8 cellular contexts compared by ENCODE assay signal in genomic region chr19:2059422-2060201, GRCh38. TPM values are rescaled to one million over a fixed set of nuclear protein-coding genes. Genes with fewer than 3 reads are reported as not detected.
DNase-seq lines count a peak whose midpoint lies in the region; ATAC-seq and TF ChIP-seq lines count a peak whose summit lies in the region.

No MANE protein-coding gene starts in this region.

- 39 to 43% methylated on average over 22 to 24 of the region's 24 CpGs for WGBS in heart right ventricle, 2 donors

- no peaks in the 10 kb centered on the region for H3K9me3 ChIP-seq in heart right ventricle

- intact Hi-C loops in heart right ventricle (cut with DNase I), result loop anchor here in 2 of 10 donors (10.0 kb wide), 2 partner anchors 135 to 195 kb away; partner anchors contain the start of gene KLF16 (in 1 of the 2)

- H3K4me1 ChIP-seq in heart right ventricle, result peaks cover 35 to 87% (median 65%) of the 10 kb centered on the region in 9 donors
- peaks cover 31% of the 10 kb centered on the region for H3K4me1 ChIP-seq in rectal smooth muscle tissue (ENCODE audit: control insufficient read depth, insufficient read depth, low read length)

- H3K27ac ChIP-seq in heart right ventricle, result peak overlapping the region; percentile 97 to 100 (median 100)
- H3K27ac ChIP-seq in rectal smooth muscle tissue (ENCODE audit: low read depth, low read length), result peak overlapping the region; percentile 96

- no peaks in the 10 kb centered on the region for H3K27me3 ChIP-seq in heart right ventricle
- H3K27me3 ChIP-seq in rectal smooth muscle tissue (ENCODE audit: control insufficient read depth, insufficient read depth, low read length), result no peaks in the 10 kb centered on the region

- TF ChIP-seq CTCF in heart right ventricle (IDR thresholded peaks at IDR 0.05), result no peak

- no peak for ATAC-seq in activated naive CD4-positive, alpha-beta T cell treated with anti-CD3 and anti-CD28 coated beads, Interleukin-2, amount 50 U/mL, for 72 hours
- ATAC-seq in heart right ventricle, result peak in 5 of 8 donors; percentile 17 to 54 (median 31)

- peak overlapping the region; percentile 90 to 99 for H3K27ac Mint-ChIP-seq in activated naive CD4-positive, alpha-beta T cell treated with anti-CD3 and anti-CD28 coated beads, Interleukin-2, amount 50 U/mL, for 72 hours

- H3K4me3 ChIP-seq in heart right ventricle, result peak overlapping the region in 7 of 10 donors; percentile 9 to 92 (median 68)
- H3K4me3 ChIP-seq in rectal smooth muscle tissue (ENCODE audit: low read length), result peak overlapping the region; percentile 63

- no peaks in the 10 kb centered on the region for H3K9me3 Mint-ChIP-seq in activated naive CD4-positive, alpha-beta T cell treated with anti-CD3 and anti-CD28 coated beads, Interleukin-2, amount 50 U/mL, for 72 hours

- H3K36me3 ChIP-seq in heart right ventricle, result no peaks in the 10 kb centered on the region
- H3K36me3 ChIP-seq in rectal smooth muscle tissue (ENCODE audit: control insufficient read depth, insufficient read depth, low read length), result no peaks in the 10 kb centered on the region

- H3K36me3 Mint-ChIP-seq in activated naive CD4-positive, alpha-beta T cell treated with anti-CD3 and anti-CD28 coated beads, Interleukin-2, amount 50 U/mL, for 72 hours, result peaks cover 0 to 5% of the 10 kb centered on the region in 2 donors

- H3K9ac ChIP-seq in rectal smooth muscle tissue (ENCODE audit: low read length), result peak overlapping the region; percentile 47

- DNase-seq in COLO668 (lab: John Stamatoyannopoulos, UW; ENCODE audit: unreplicated experiment) (peak; percentile 87), M059J (ENCODE audit: low read depth) (peak; percentile 92), heart right ventricle (peak in 1 of 2 donors; percentile 67), NCI-H2107 (lab: John Stamatoyannopoulos, UW) (no peak), cerebellum (ENCODE audit: low spot score) (no peak)
- no peak for DNase-seq in activated naive CD4-positive, alpha-beta T cell treated with anti-CD3 and anti-CD28 coated beads, Interleukin-2, amount 50 U/mL, for 72 hours (ENCODE audit: low spot score in 2 of 2)
- no peak for DNase-seq in activated CD4-positive, alpha-beta T cell treated with anti-CD3 and anti-CD28 coated beads, Interleukin-2, amount 50 U/mL, for 4 hours

RNA-seq across cellular contexts. Expression of gene MKNK2, which starts 8.6 kb away (rescaled TPM):
- 60.0 and 80.9 TPM in 2 replicates for total RNA-seq in M059J (2014; rRNA removed; shearing (Covaris generic))
- total RNA-seq in activated naive CD4-positive, alpha-beta T cell treated with anti-CD3 and anti-CD28 coated beads, Interleukin-2, amount 50 U/mL, for 72 hours, result 100 to 1,000 TPM; 211 to 261 TPM
- total RNA-seq in heart right ventricle, result 100 to 1,000 TPM; 107 to 260 (median 144) TPM
- polyA plus RNA-seq in heart right ventricle, result 100 to 1,000 TPM; 144 to 189 TPM
- total RNA-seq in cerebellum, result 19.7 TPM

RNA-seq across cellular contexts. Expression of gene MOB3A, which starts 36.5 kb away (rescaled TPM):
- total RNA-seq in M059J (2014; rRNA removed; shearing (Covaris generic)), result 9.6 and 19.1 TPM in 2 replicates
- total RNA-seq in activated naive CD4-positive, alpha-beta T cell treated with anti-CD3 and anti-CD28 coated beads, Interleukin-2, amount 50 U/mL, for 72 hours, result 100 to 1,000 TPM in 1 of 2 donors, 10 to 100 TPM in 1; 91.8 to 183 TPM
- total RNA-seq in heart right ventricle (10 to 100 TPM; 10.0 to 30.5 (median 16.2) TPM), cerebellum (14.8 TPM)
- 10 to 100 TPM in 1 of 2 donors, 1 to 10 TPM in 1; 8.9 to 12.8 TPM for polyA plus RNA-seq in heart right ventricle

RNA-seq across cellular contexts. Expression of gene IZUMO4, which starts 37.1 kb away (rescaled TPM):
- 0.15 TPM in 1 of 2 replicates, not detected in the other for total RNA-seq in M059J (2014; rRNA removed; shearing (Covaris generic))
- 100 to 1,000 TPM in 1 of 2 donors, 10 to 100 TPM in 1; 29.7 to 105 TPM for total RNA-seq in activated naive CD4-positive, alpha-beta T cell treated with anti-CD3 and anti-CD28 coated beads, Interleukin-2, amount 50 U/mL, for 72 hours
- total RNA-seq in heart right ventricle (1 to 10 TPM; 1.2 to 6.5 (median 2.2) TPM), cerebellum (4.4 TPM)
- 10 to 100 TPM in 1 of 2 donors, 1 to 10 TPM in 1; 8.6 to 13.1 TPM for polyA plus RNA-seq in heart right ventricle

RNA-seq across cellular contexts. Expression of gene BTBD2, which starts 44.1 kb away (rescaled TPM):
- 32.4 and 63.3 TPM in 2 replicates for total RNA-seq in M059J (2014; rRNA removed; shearing (Covaris generic))
- total RNA-seq in activated naive CD4-positive, alpha-beta T cell treated with anti-CD3 and anti-CD28 coated beads, Interleukin-2, amount 50 U/mL, for 72 hours, result 10 to 100 TPM; 24.6 to 60.8 TPM
- total RNA-seq in heart right ventricle, result 10 to 100 TPM; 45.1 to 70.4 (median 56.6) TPM
- polyA plus RNA-seq in heart right ventricle, result 10 to 100 TPM; 42.8 to 55.2 TPM
- total RNA-seq in cerebellum, result 48.9 TPM

Comparison
In these comparisons a context has a peak if more than half of its experiments do, and no peak if none do; other contexts are left out.
1. DNase-seq: peak in COLO668 (single experiment) and M059J (single experiment); none in activated naive CD4-positive, alpha-beta T cell treated with anti-CD3 and anti-CD28 coated beads, Interleukin-2, amount 50 U/mL, for 72 hours (0 of 2), NCI-H2107 (single experiment), cerebellum (single experiment) and activated CD4-positive, alpha-beta T cell treated with anti-CD3 and anti-CD28 coated beads, Interleukin-2, amount 50 U/mL, for 4 hours (0 of 2).
2. ATAC-seq: peak in heart right ventricle (5 of 8); none in activated naive CD4-positive, alpha-beta T cell treated with anti-CD3 and anti-CD28 coated beads, Interleukin-2, amount 50 U/mL, for 72 hours (0 of 2).